ENCODE assay signal across 8 cellular contexts in genomic region chr17:81238815-81239713, GRCh38. TPM values are rescaled to one million over a fixed set of nuclear protein-coding genes. Genes with fewer than 3 reads are reported as not detected.
A peak's percentile ranks its signal among the peaks of the same experiment; 100 is the strongest.
DNase-seq lines count a peak whose midpoint lies in the region; ATAC-seq, FAIRE-seq and TF ChIP-seq lines count a peak whose summit lies in the region.

TSS of gene NDUFAF8 (plus strand) at chr17:81239318. CDS start at chr17:81239364, 46 bp downstream.
TSS of gene TEPSIN (minus strand) at chr17:81239055. CDS start at chr17:81239033, 22 bp downstream.

- peak; percentile 87 for FAIRE-seq in bronchial epithelial cell (lab: Jason Lieb, UNC)
- peak; percentile 70 for FAIRE-seq in small intestine (lab: Jason Lieb, UNC)

- H3K27me3 ChIP-seq in bronchial epithelial cell (ENCODE audit: control insufficient read depth, insufficient read depth, low read length) (no peaks in the 10 kb centered on the region), small intestine (ENCODE audit: control insufficient read depth in 2 of 2, insufficient read depth in 2 of 2, low read length in 2 of 2) (no peaks in the 10 kb centered on the region)

- ATAC-seq in GM18907 (IDR thresholded peaks at IDR 0.05; ENCODE audit: unreplicated experiment) (peak; percentile 85), HG03159 (IDR thresholded peaks at IDR 0.05; ENCODE audit: unreplicated experiment) (peak; percentile 93)

- CTCF ChIA-PET in AG04449 (lab: Yijun Ruan, JAX) = interaction anchor here (1.2 to 2.1 kb wide), 7 partner anchors 12 to 246 kb away, joined by 4 to 13 read pairs (median 5); no protein-coding TSS in a partner anchor

- TF ChIP-seq CTCF in AG04449 (IDR thresholded peaks at IDR 0.05; ENCODE audit: insufficient read depth, low read length, missing control alignments) = no peak
- no peak for TF ChIP-seq CTCF in WI38 (IDR thresholded peaks at IDR 0.05; ENCODE audit: low read depth, low read length)
- TF ChIP-seq CTCF in bronchial epithelial cell (IDR thresholded peaks at IDR 0.05; ENCODE audit: insufficient read depth, low read length, severe bottlenecking) = no peak

- H3K4me3 ChIP-seq in AG04449 (ENCODE audit: low read depth, low read length) (peak within 1 kb of the TSS; percentile 91), WI38 (ENCODE audit: low read depth, low read length) (peak within 1 kb of the TSS; percentile 92), bronchial epithelial cell (ENCODE audit: low read depth, low read length) (peak within 1 kb of the TSS; percentile 94), small intestine (ENCODE audit: low read depth in 1 of 2, low read length in 2 of 2) (peak within 1 kb of the TSS; percentile 85 to 89)

- 0% methylated on average over 60 to 100 of the region's 100 CpGs for WGBS in small intestine, 3 donors

- peaks cover 2 to 13% of the 10 kb centered on the region in 2 donors for H3K4me1 ChIP-seq in small intestine (ENCODE audit: control insufficient read depth in 2 of 2, insufficient read depth in 1 of 2, low read depth in 1 of 2, low read length in 1 of 2)

- DNase-seq in AG04449 (ENCODE audit: low read depth, low spot score) (peak; percentile 97), NCI-H2227 treated with DMSO at 0.1 percent for 48 hours (lab: John Stamatoyannopoulos, UW) (peak; percentile 98), bronchial epithelial cell (ENCODE audit: low read depth) (peak; percentile 98), iPS-NIHi11 (ENCODE audit: low spot score) (peak; percentile 100), small intestine (peak; percentile 100)

- H3K36me3 ChIP-seq in bronchial epithelial cell (ENCODE audit: control insufficient read depth, insufficient read depth, low read length) (peaks cover 14% of the 10 kb centered on the region), small intestine (ENCODE audit: control insufficient read depth in 2 of 2, insufficient read depth in 2 of 2, low read length in 2 of 2) (no peaks in the 10 kb centered on the region)

- H3K27ac ChIP-seq in small intestine (ENCODE audit: low read depth in 1 of 2, low read length in 1 of 2) = peak within 1 kb of the TSS; percentile 45 to 67

- no peaks in the 10 kb centered on the region for H3K9me3 ChIP-seq in small intestine (ENCODE audit: control insufficient read depth, low read depth)

- POLR2A ChIA-PET in AG04449 (lab: Yijun Ruan, JAX) = interaction anchor here (0.7 to 1.5 kb wide), 7 partner anchors 9 to 273 kb away, joined by 3 to 6 read pairs (median 4); partner anchors contain the start of genes ACTG1 and CEP131

RNA-seq across cellular contexts. Expression of gene NDUFAF8, which starts in this region (rescaled TPM):
- total RNA-seq in bronchial epithelial cell = 31.6 and 49.2 TPM in 2 replicates
- 10 to 100 TPM; 25.9 to 36.0 (median 35.4) TPM for polyA plus RNA-seq in small intestine

RNA-seq across cellular contexts. Expression of gene TEPSIN, which starts in this region (rescaled TPM):
- 5.8 and 7.8 TPM in 2 replicates for total RNA-seq in bronchial epithelial cell
- polyA plus RNA-seq in small intestine = 10 to 100 TPM; 19.3 to 89.9 (median 39.4) TPM

Comparison
In these comparisons a context has a peak if more than half of its experiments do, and no peak if none do; other contexts are left out.
1. Peak in every context shown above with its lines: DNase-seq, ATAC-seq, H3K4me3 ChIP-seq and H3K27ac ChIP-seq.